16 cellular contexts compared by ENCODE assay signal in the genomic region with DNA sequence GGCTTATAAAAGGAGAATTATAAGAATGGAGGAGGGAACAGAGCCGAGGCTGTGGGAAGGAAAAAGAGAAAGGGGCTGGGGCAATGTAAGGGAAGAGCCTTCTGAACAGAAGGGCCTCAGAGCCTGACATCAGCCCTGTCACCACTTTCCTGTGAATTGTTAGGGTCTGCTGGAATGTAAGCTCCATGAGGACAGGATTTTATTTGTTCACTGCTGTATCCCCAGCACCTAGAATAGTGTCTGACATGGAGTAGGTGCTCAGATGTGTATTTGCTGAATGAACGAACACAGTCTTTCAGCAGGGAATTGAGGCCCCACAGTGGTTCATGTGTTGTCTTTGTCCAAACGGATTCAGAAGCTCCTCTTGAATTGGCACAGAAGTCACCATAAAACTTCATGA.
"Had no signal": no experiment of that assay in that cellular context is flagged by ENCODE, and none has a peak within 500 bp of the region (broad histone marks: within the 10 kb centered on the region; RNA-seq: fewer than 3 reads in every experiment).

No MANE protein-coding gene starts in this region.

- H3K9me3 ChIP-seq: adrenal gland, thyroid gland had no signal

- H3K4me3 ChIP-seq: adrenal gland, skin epidermis, thyroid gland had no signal

- H3K36me3 ChIP-seq: adrenal gland, thyroid gland had no signal

- H3K27ac Mint-ChIP-seq: activated B cell treated with CpG ODN at 0.5 μM for 24 hours; activated CD4-positive, alpha-beta T cell treated with anti-CD3 and anti-CD28 coated beads, Interleukin-2, amount 10 ng/mL, durations not matched to agents 24 days and 14 days; activated naive CD4-positive, alpha-beta T cell treated with anti-CD3 and anti-CD28 coated beads for 36 hours; activated T-helper 17 cell treated with anti-CD3 and anti-CD28 coated beads, Interleukin-2, amount 50 U/mL, for 72 hours; immature natural killer cell; T-helper 1 cell treated with Interleukin-12 subunit alpha and Interleukin-12 subunit beta and Interleukin-4 antibody, amounts not matched to agents 30 μg/mL and 1 μg/mL, for 36 hours had no signal

- H3K4me1 Mint-ChIP-seq: activated T-helper 17 cell treated with anti-CD3 and anti-CD28 coated beads, Interleukin-2, amount 50 U/mL, for 72 hours had no signal

- H3K27me3 ChIP-seq: adrenal gland, thyroid gland had no signal

- H3K9ac ChIP-seq: parathyroid adenoma had no signal

- H3K4me3 Mint-ChIP-seq: activated B cell treated with CpG ODN at 0.5 μM for 24 hours; activated CD4-positive, alpha-beta T cell treated with anti-CD3 and anti-CD28 coated beads, Interleukin-2, amount 10 ng/mL, durations not matched to agents 24 days and 14 days; activated naive CD4-positive, alpha-beta T cell treated with anti-CD3 and anti-CD28 coated beads for 36 hours; activated T-helper 17 cell treated with anti-CD3 and anti-CD28 coated beads, Interleukin-2, amount 50 U/mL, for 72 hours; immature natural killer cell; T-helper 1 cell treated with Interleukin-12 subunit alpha and Interleukin-12 subunit beta and Interleukin-4 antibody, amounts not matched to agents 30 μg/mL and 1 μg/mL, for 36 hours had no signal

- H3K4me1 ChIP-seq: adrenal gland, parathyroid adenoma, thyroid gland had no signal

- H2AFZ ChIP-seq: parathyroid adenoma had no signal

- H3K36me3 Mint-ChIP-seq: immature natural killer cell had no signal

- H3K27ac ChIP-seq: adrenal gland, parathyroid adenoma, thyroid gland had no signal

- DNase-seq: activated B cell treated with CpG ODN at 0.5 μM for 24 hours; activated CD4-positive, alpha-beta T cell treated with anti-CD3 and anti-CD28 coated beads, Interleukin-2, amount 10 ng/mL, durations not matched to agents 24 days and 14 days; activated CD8-positive, alpha-beta memory T cell treated with anti-CD3 and anti-CD28 coated beads for 24 hours; activated naive CD4-positive, alpha-beta T cell treated with anti-CD3 and anti-CD28 coated beads for 36 hours; activated T-cell treated with anti-CD3 and anti-CD28 coated beads for 4 hours; adrenal gland; central memory CD4-positive, alpha-beta T cell; cortex of kidney; effector memory CD4-positive, alpha-beta T cell; immature natural killer cell; thyroid gland had no signal

- ATAC-seq: activated T-helper 17 cell treated with anti-CD3 and anti-CD28 coated beads, Interleukin-2, amount 50 U/mL, for 72 hours; SK-N-SH treated with all-trans-retinoic acid at 6 μM for 48 hours had no signal

- H3K79me2 ChIP-seq: parathyroid adenoma had no signal

- H3K9me3 Mint-ChIP-seq: activated B cell treated with CpG ODN at 0.5 μM for 24 hours; activated CD4-positive, alpha-beta T cell treated with anti-CD3 and anti-CD28 coated beads, Interleukin-2, amount 10 ng/mL, durations not matched to agents 24 days and 14 days; activated naive CD4-positive, alpha-beta T cell treated with anti-CD3 and anti-CD28 coated beads for 36 hours; activated T-helper 17 cell treated with anti-CD3 and anti-CD28 coated beads, Interleukin-2, amount 50 U/mL, for 72 hours; immature natural killer cell; T-helper 1 cell treated with Interleukin-12 subunit alpha and Interleukin-12 subunit beta and Interleukin-4 antibody, amounts not matched to agents 30 μg/mL and 1 μg/mL, for 36 hours had no signal
